In genomic region chr20:34873583-34874093, GRCh38 we compare ENCODE assay signal across 10 cellular contexts. TPM values are rescaled to one million over a fixed set of nuclear protein-coding genes. Genes with fewer than 3 reads are reported as not detected.
DNase-seq lines count a peak whose midpoint lies in the region; ATAC-seq and FAIRE-seq lines count a peak whose summit lies in the region.
"Had no signal": no experiment of that assay in that cellular context is flagged by ENCODE, and none has a peak within 500 bp of the region (broad histone marks: within the 10 kb centered on the region; RNA-seq: fewer than 3 reads in every experiment).

No MANE protein-coding gene starts in this region.

- CTCF ChIA-PET in activated naive CD4-positive, alpha-beta T cell treated with anti-CD3 and anti-CD28 coated beads for 36 hours (lab: Charles Lee), result interaction anchor here (0.7 to 6.1 kb wide), 28 partner anchors 9 to 582 kb away, joined by 3 to 122 read pairs (median 6); partner anchors contain the start of genes CEP250, EDEM2, GSS and MYH7B
- CTCF ChIA-PET in activated CD8-positive, alpha-beta T cell treated with anti-CD3 and anti-CD28 coated beads, Interleukin-2, amount 10 ng/mL, durations not matched to agents 7 days and 5 days (lab: Charles Lee), result interaction anchor here (0.5 to 5.3 kb wide), 30 partner anchors 9 to 490 kb away, joined by 3 to 129 read pairs (median 4); partner anchors contain the start of genes EDEM2, GSS, MYH7B and NCOA6

- FAIRE-seq in GM19239 (lab: Jason Lieb, UNC), result no peak

- DNase-seq in activated naive CD4-positive, alpha-beta T cell treated with anti-CD3 and anti-CD28 coated beads for 36 hours, result no peak
- no peak for DNase-seq in activated naive CD4-positive, alpha-beta T cell treated with anti-CD3 and anti-CD28 coated beads, Interleukin-2, amount 50 U/mL, for 16 hours
- DNase-seq in activated CD8-positive, alpha-beta T cell treated with anti-CD3 and anti-CD28 coated beads, Interleukin-2, amount 10 ng/mL, durations not matched to agents 7 days and 5 days, result no peak
- no peak for DNase-seq in mesenchymal stem cell
- DNase-seq in NCI-H1436 (lab: John Stamatoyannopoulos, UW), result no peak
- DNase-seq in GM19239 (ENCODE audit: insufficient read length, low spot score), result no peak
- no peak for DNase-seq in OCI-M1 (lab: John Stamatoyannopoulos, UW)

- no peak overlapping the region for H2BK120ac ChIP-seq in mesenchymal stem cell (ENCODE audit: low read depth, low read length)

- no peak overlapping the region for H4K8ac ChIP-seq in mesenchymal stem cell (ENCODE audit: low read length)

- H3K27me3 ChIP-seq in mesenchymal stem cell (ENCODE audit: control insufficient read depth in 1 of 2, insufficient read depth in 1 of 2, low read length in 2 of 2), result no peaks in the 10 kb centered on the region
- no peaks in the 10 kb centered on the region for H3K27me3 ChIP-seq in stomach smooth muscle (ENCODE audit: control insufficient read depth in 1 of 2, insufficient read depth in 2 of 2, low read length in 2 of 2)
- H3K27me3 ChIP-seq: BE2C, heart left ventricle had no signal

- peak overlapping the region; percentile 88 for H3K9ac ChIP-seq in mesenchymal stem cell (ENCODE audit: low read length)
- peak overlapping the region; percentile 21 to 71 for H3K9ac ChIP-seq in stomach smooth muscle (ENCODE audit: low read length in 2 of 2)

- H2BK12ac ChIP-seq in mesenchymal stem cell (ENCODE audit: low read length in 2 of 2), result no peak overlapping the region

- H3K14ac ChIP-seq in mesenchymal stem cell (ENCODE audit: low read length in 2 of 2), result no peak overlapping the region

- no peak for ATAC-seq in activated CD8-positive, alpha-beta T cell treated with anti-CD3 and anti-CD28 coated beads, Interleukin-2, amount 10 ng/mL, durations not matched to agents 7 days and 5 days

- peaks cover 29% of the 10 kb centered on the region for H3K79me1 ChIP-seq in mesenchymal stem cell (replicated peaks; ENCODE audit: low read length, poor library complexity, severe bottlenecking)

- no peak overlapping the region for H4K91ac ChIP-seq in mesenchymal stem cell (ENCODE audit: low read length)

- H2BK15ac ChIP-seq in mesenchymal stem cell (ENCODE audit: low read depth, poor library complexity, severe bottlenecking), result no peak overlapping the region

- H3K23ac ChIP-seq in mesenchymal stem cell (ENCODE audit: low read length in 2 of 2), result no peak overlapping the region

- H3K4ac ChIP-seq in mesenchymal stem cell (ENCODE audit: low read depth in 1 of 2, low read length in 2 of 2), result no peak overlapping the region

- intact Hi-C loops in activated naive CD4-positive, alpha-beta T cell treated with anti-CD3 and anti-CD28 coated beads for 36 hours (cut with micrococcal nuclease), result loop anchor here (1.0 to 10.0 kb wide), 4 partner anchors 82 to 401 kb away; partner anchors contain the start of genes GSS, MMP24OS and MYH7B

- H3K36me3 Mint-ChIP-seq in activated naive CD4-positive, alpha-beta T cell treated with anti-CD3 and anti-CD28 coated beads for 36 hours (ENCODE audit: low read depth), result no peaks in the 10 kb centered on the region
- no peaks in the 10 kb centered on the region for H3K36me3 Mint-ChIP-seq in activated CD8-positive, alpha-beta T cell treated with anti-CD3 and anti-CD28 coated beads, Interleukin-2, amount 10 ng/mL, durations not matched to agents 7 days and 5 days (ENCODE audit: low read depth)

- no peak overlapping the region for H2AFZ ChIP-seq in mesenchymal stem cell (ENCODE audit: low read depth, low read length)

- peaks cover 59% of the 10 kb centered on the region for H3K4me1 Mint-ChIP-seq in activated naive CD4-positive, alpha-beta T cell treated with anti-CD3 and anti-CD28 coated beads for 36 hours (ENCODE audit: low read depth)
- H3K4me1 Mint-ChIP-seq in activated CD8-positive, alpha-beta T cell treated with anti-CD3 and anti-CD28 coated beads, Interleukin-2, amount 10 ng/mL, durations not matched to agents 7 days and 5 days (ENCODE audit: low read depth), result peaks cover 55% of the 10 kb centered on the region

- H3K9me3 ChIP-seq in mesenchymal stem cell (ENCODE audit: control insufficient read depth, low read length), result no peaks in the 10 kb centered on the region
- no peaks in the 10 kb centered on the region for H3K9me3 ChIP-seq in stomach smooth muscle (ENCODE audit: control insufficient read depth in 2 of 2, low read length in 2 of 2)
- H3K9me3 ChIP-seq: BE2C, heart left ventricle had no signal

- WGBS in mesenchymal stem cell, result 71% methylated on average over 1 of the region's 3 CpGs

- peak overlapping the region; percentile 52 for H3K27ac Mint-ChIP-seq in activated naive CD4-positive, alpha-beta T cell treated with anti-CD3 and anti-CD28 coated beads for 36 hours
- peak overlapping the region; percentile 73 for H3K27ac Mint-ChIP-seq in activated CD8-positive, alpha-beta T cell treated with anti-CD3 and anti-CD28 coated beads, Interleukin-2, amount 10 ng/mL, durations not matched to agents 7 days and 5 days

- no peak overlapping the region for H2BK5ac ChIP-seq in mesenchymal stem cell (ENCODE audit: low read depth, low read length, poor library complexity, severe bottlenecking)

- H3K9me3 Mint-ChIP-seq in activated naive CD4-positive, alpha-beta T cell treated with anti-CD3 and anti-CD28 coated beads for 36 hours, result no peaks in the 10 kb centered on the region
- H3K9me3 Mint-ChIP-seq in activated CD8-positive, alpha-beta T cell treated with anti-CD3 and anti-CD28 coated beads, Interleukin-2, amount 10 ng/mL, durations not matched to agents 7 days and 5 days (ENCODE audit: insufficient read depth), result no peaks in the 10 kb centered on the region

- no peak overlapping the region for H3K27ac ChIP-seq in mesenchymal stem cell (ENCODE audit: low read length, poor library complexity, severe bottlenecking)
- peak overlapping the region; percentile 31 for H3K27ac ChIP-seq in stomach smooth muscle (ENCODE audit: low read length)

- no peaks in the 10 kb centered on the region for H3K27me3 Mint-ChIP-seq in activated naive CD4-positive, alpha-beta T cell treated with anti-CD3 and anti-CD28 coated beads for 36 hours (ENCODE audit: low read depth)
- peaks cover 2% of the 10 kb centered on the region for H3K27me3 Mint-ChIP-seq in activated CD8-positive, alpha-beta T cell treated with anti-CD3 and anti-CD28 coated beads, Interleukin-2, amount 10 ng/mL, durations not matched to agents 7 days and 5 days (ENCODE audit: low read depth)

- no peak overlapping the region for H3K18ac ChIP-seq in mesenchymal stem cell (ENCODE audit: low read depth in 1 of 2, low read length in 2 of 2)

- peaks cover 0 to 4% of the 10 kb centered on the region in 2 experiments for H3K36me3 ChIP-seq in mesenchymal stem cell (ENCODE audit: control insufficient read depth in 1 of 2, insufficient read depth in 2 of 2, low read depth in 1 of 2, low read length in 2 of 2)
- H3K36me3 ChIP-seq in stomach smooth muscle (ENCODE audit: control insufficient read depth in 2 of 2, insufficient read depth in 2 of 2, low read length in 2 of 2), result no peaks in the 10 kb centered on the region
- H3K36me3 ChIP-seq: BE2C, heart left ventricle had no signal

- no peak overlapping the region for H2AK5ac ChIP-seq in mesenchymal stem cell (ENCODE audit: low read length, severe bottlenecking)

- POLR2A ChIA-PET in activated CD8-positive, alpha-beta T cell treated with anti-CD3 and anti-CD28 coated beads, Interleukin-2, amount 10 ng/mL, durations not matched to agents 7 days and 5 days (lab: Charles Lee), result interaction anchor here (1.0 to 1.6 kb wide), 3 partner anchors 70 to 82 kb away, joined by 4 to 7 read pairs (median 5); partner anchors contain the start of genes GSS and MYH7B

- H3K4me2 ChIP-seq in mesenchymal stem cell (ENCODE audit: low read length, poor library complexity, severe bottlenecking), result no peak overlapping the region

- peak overlapping the region; percentile 74 for H3K4me3 Mint-ChIP-seq in activated naive CD4-positive, alpha-beta T cell treated with anti-CD3 and anti-CD28 coated beads for 36 hours
- H3K4me3 Mint-ChIP-seq in activated CD8-positive, alpha-beta T cell treated with anti-CD3 and anti-CD28 coated beads, Interleukin-2, amount 10 ng/mL, durations not matched to agents 7 days and 5 days, result peak overlapping the region; percentile 68

- peaks cover 17% of the 10 kb centered on the region for H3K4me1 ChIP-seq in mesenchymal stem cell (ENCODE audit: control insufficient read depth, insufficient read depth, low read depth, low read length)
- peaks cover 44% of the 10 kb centered on the region for H3K4me1 ChIP-seq in stomach smooth muscle (ENCODE audit: control insufficient read depth, insufficient read depth, low read length)

- H3K4me3 ChIP-seq in mesenchymal stem cell (ENCODE audit: insufficient read depth in 1 of 2, low read depth in 1 of 2, low read length in 2 of 2), result peak overlapping the region in 1 of 2 experiments; percentile 94
- peak overlapping the region in 1 of 2 donors; percentile 84 for H3K4me3 ChIP-seq in stomach smooth muscle (ENCODE audit: low read length in 2 of 2)

RNA-seq across cellular contexts. Expression of gene GGT7, which starts 1.0 kb away (rescaled TPM):
- 10 to 100 TPM; 14.8 to 15.0 TPM for total RNA-seq in activated naive CD4-positive, alpha-beta T cell treated with anti-CD3 and anti-CD28 coated beads for 36 hours
- 1 to 10 TPM; 5.2 to 6.0 TPM for total RNA-seq in activated CD8-positive, alpha-beta T cell treated with anti-CD3 and anti-CD28 coated beads, Interleukin-2, amount 10 ng/mL, durations not matched to agents 7 days and 5 days
- polyA plus RNA-seq in mesenchymal stem cell (2013, experiment 1 of 2), result 15.1 TPM
- polyA plus RNA-seq in mesenchymal stem cell (2013, experiment 2 of 2), result 14.4 TPM

RNA-seq across cellular contexts. Expression of gene ACSS2, which starts 2.8 kb away (rescaled TPM):
- 10 to 100 TPM; 71.3 to 73.6 TPM for total RNA-seq in activated naive CD4-positive, alpha-beta T cell treated with anti-CD3 and anti-CD28 coated beads for 36 hours
- 10 to 100 TPM; 24.0 to 25.5 TPM for total RNA-seq in activated CD8-positive, alpha-beta T cell treated with anti-CD3 and anti-CD28 coated beads, Interleukin-2, amount 10 ng/mL, durations not matched to agents 7 days and 5 days
- 76.1 TPM for polyA plus RNA-seq in mesenchymal stem cell (2013, experiment 1 of 2)
- 72.3 TPM for polyA plus RNA-seq in mesenchymal stem cell (2013, experiment 2 of 2)

RNA-seq across cellular contexts. Expression of gene NCOA6, which starts 48.2 kb away (rescaled TPM):
- 10 to 100 TPM; 13.9 to 14.1 TPM for total RNA-seq in activated naive CD4-positive, alpha-beta T cell treated with anti-CD3 and anti-CD28 coated beads for 36 hours
- 10 to 100 TPM; 25.8 to 26.9 TPM for total RNA-seq in activated CD8-positive, alpha-beta T cell treated with anti-CD3 and anti-CD28 coated beads, Interleukin-2, amount 10 ng/mL, durations not matched to agents 7 days and 5 days
- polyA plus RNA-seq in mesenchymal stem cell (2013, experiment 1 of 2), result 28.3 TPM
- polyA plus RNA-seq in mesenchymal stem cell (2013, experiment 2 of 2), result 25.6 TPM
